22 cellular contexts compared by ENCODE assay signal in genomic region chr1:167882376-167882775, GRCh38. TPM values are rescaled to one million over a fixed set of nuclear protein-coding genes. Genes with fewer than 3 reads are reported as not detected.
"Had no signal": no experiment of that assay in that cellular context is flagged by ENCODE, and none has a peak within 500 bp of the region (broad histone marks: within the 10 kb centered on the region; RNA-seq: fewer than 3 reads in every experiment).

No MANE protein-coding gene starts in this region.

- H3K4me3 ChIP-seq: colonic mucosa, esophagus squamous epithelium, gastrocnemius medialis, heart right ventricle, left lung, lower lobe of right lung had no signal

- ATAC-seq: effector memory CD8-positive, alpha-beta T cell; gastrocnemius medialis; heart right ventricle; left lung; left ventricle myocardium superior; lower lobe of right lung had no signal

- H3K27ac ChIP-seq: colonic mucosa, esophagus squamous epithelium, gastrocnemius medialis, heart right ventricle, left lung, lower lobe of right lung had no signal

- H3K9me3 ChIP-seq: colonic mucosa, esophagus squamous epithelium, gastrocnemius medialis, lower lobe of right lung had no signal

- DNase-seq: colonic mucosa; cortex of kidney; effector CD8-positive, alpha-beta T cell; effector memory CD8-positive, alpha-beta T cell; endodermal cell; erythroblast; esophagus squamous epithelium; foreskin melanocyte; gastrocnemius medialis; glutamatergic neuron; head of caudate nucleus; heart right ventricle; hippocampal formation; left lung; left ventricle myocardium superior; lower lobe of right lung; mesendoderm; midbrain had no signal

- H3K36me3 ChIP-seq: colonic mucosa, esophagus squamous epithelium, gastrocnemius medialis, heart right ventricle, left lung, lower lobe of right lung had no signal

- H3K27me3 ChIP-seq: colonic mucosa, esophagus squamous epithelium, gastrocnemius medialis, heart right ventricle, left lung had no signal

- H3K4me1 ChIP-seq: colonic mucosa, esophagus squamous epithelium, gastrocnemius medialis, left lung, lower lobe of right lung had no signal

RNA-seq across cellular contexts. Expression of gene ADCY10, which starts 31.6 kb away (rescaled TPM):
- total RNA-seq: esophagus mucosa, esophagus squamous epithelium, kidney epithelial cell, lung microvascular endothelial cell, mononuclear cell had no signal
